9 cellular contexts compared by ENCODE assay signal in genomic region chr19:35328851-35329285, GRCh38. TPM values are rescaled to one million over a fixed set of nuclear protein-coding genes. Genes with fewer than 3 reads are reported as not detected.
DNase-seq lines count a peak whose midpoint lies in the region; ATAC-seq, FAIRE-seq and TF ChIP-seq lines count a peak whose summit lies in the region.
"Had no signal": no experiment of that assay in that cellular context is flagged by ENCODE, and none has a peak within 500 bp of the region (broad histone marks: within the 10 kb centered on the region; RNA-seq: fewer than 3 reads in every experiment).

CD22 (plus strand) TSS chr19:35329187; CDS start chr19:35332041, 2,854 bp downstream.

- H3K36me3 ChIP-seq in Peyer's patch = no peaks in the 10 kb centered on the region
- no peaks in the 10 kb centered on the region for H3K36me3 ChIP-seq in mucosa of descending colon (ENCODE audit: low read depth)

- no peak for FAIRE-seq in D721Med (lab: Jason Lieb, UNC)

- no peaks in the 10 kb centered on the region for H3K27me3 ChIP-seq in Peyer's patch

- no peak for TF ChIP-seq POLR2A in Peyer's patch (IDR thresholded peaks at IDR 0.05)

- peak within 1 kb of the TSS in 2 of 4 donors; percentile 64 to 81 for H3K27ac ChIP-seq in Peyer's patch

- TF ChIP-seq CTCF in Peyer's patch (IDR thresholded peaks at IDR 0.05) (no peak), mucosa of descending colon (IDR thresholded peaks at IDR 0.05) (no peak), D721Med (IDR thresholded peaks at IDR 0.05; ENCODE audit: insufficient read depth, missing control alignments) (no peak)

- H3K9me3 ChIP-seq in Peyer's patch = no peaks in the 10 kb centered on the region
- H3K9me3 ChIP-seq in mucosa of descending colon = no peaks in the 10 kb centered on the region

- peaks cover 0 to under 1% (median 0%) of the 10 kb centered on the region in 4 donors for H3K4me1 ChIP-seq in Peyer's patch
- no peaks in the 10 kb centered on the region for H3K4me1 ChIP-seq in mucosa of descending colon (ENCODE audit: low read depth)

- intact Hi-C loops in mucosa of descending colon (cut with DNase I, micrococcal nuclease) = no loop called here

- peak; percentile 27 for ATAC-seq in GM21825 (IDR thresholded peaks at IDR 0.05; ENCODE audit: unreplicated experiment)
- ATAC-seq in mucosa of descending colon = peak; percentile 63
- no peak for ATAC-seq in GM19023 (IDR thresholded peaks at IDR 0.05; ENCODE audit: unreplicated experiment)

- H3K4me3 ChIP-seq in GM08714 (ENCODE audit: low read length) (peak within 1 kb of the TSS; percentile 86), Peyer's patch (peak within 1 kb of the TSS in 3 of 4 donors; percentile 3 to 43 (median 40)), mucosa of descending colon (no peak within 1 kb of the TSS)

- DNase-seq in Peyer's patch (peak in 2 of 3 donors; percentile 77), mucosa of descending colon (no peak), D721Med (ENCODE audit: insufficient read length, low spot score) (no peak), amniotic stem cell (lab: John Stamatoyannopoulos, UW) (no peak)
- no peak for DNase-seq in activated CD4-positive, CD25-positive, alpha-beta regulatory T cell (lab: John Stamatoyannopoulos, UW)
- DNase-seq: NCI-H2171 had no signal

RNA-seq across cellular contexts. Expression of gene CD22, which starts in this region (rescaled TPM):
- total RNA-seq in Peyer's patch (100 to 1,000 TPM in 1 of 4 donors, 10 to 100 TPM in 2, not detected in 1; 10.9 to 207 (median 15.7) TPM), mucosa of descending colon (1 to 10 TPM; 2.2 to 5.7 (median 4.1) TPM)

Comparison
In these comparisons a context has a peak if more than half of its experiments do, and no peak if none do; other contexts are left out.
1. DNase-seq: peak in Peyer's patch (2 of 3); none in mucosa of descending colon (0 of 3), activated CD4-positive, CD25-positive, alpha-beta regulatory T cell (0 of 4), D721Med (single experiment) and amniotic stem cell (single experiment).